In the genomic region with DNA sequence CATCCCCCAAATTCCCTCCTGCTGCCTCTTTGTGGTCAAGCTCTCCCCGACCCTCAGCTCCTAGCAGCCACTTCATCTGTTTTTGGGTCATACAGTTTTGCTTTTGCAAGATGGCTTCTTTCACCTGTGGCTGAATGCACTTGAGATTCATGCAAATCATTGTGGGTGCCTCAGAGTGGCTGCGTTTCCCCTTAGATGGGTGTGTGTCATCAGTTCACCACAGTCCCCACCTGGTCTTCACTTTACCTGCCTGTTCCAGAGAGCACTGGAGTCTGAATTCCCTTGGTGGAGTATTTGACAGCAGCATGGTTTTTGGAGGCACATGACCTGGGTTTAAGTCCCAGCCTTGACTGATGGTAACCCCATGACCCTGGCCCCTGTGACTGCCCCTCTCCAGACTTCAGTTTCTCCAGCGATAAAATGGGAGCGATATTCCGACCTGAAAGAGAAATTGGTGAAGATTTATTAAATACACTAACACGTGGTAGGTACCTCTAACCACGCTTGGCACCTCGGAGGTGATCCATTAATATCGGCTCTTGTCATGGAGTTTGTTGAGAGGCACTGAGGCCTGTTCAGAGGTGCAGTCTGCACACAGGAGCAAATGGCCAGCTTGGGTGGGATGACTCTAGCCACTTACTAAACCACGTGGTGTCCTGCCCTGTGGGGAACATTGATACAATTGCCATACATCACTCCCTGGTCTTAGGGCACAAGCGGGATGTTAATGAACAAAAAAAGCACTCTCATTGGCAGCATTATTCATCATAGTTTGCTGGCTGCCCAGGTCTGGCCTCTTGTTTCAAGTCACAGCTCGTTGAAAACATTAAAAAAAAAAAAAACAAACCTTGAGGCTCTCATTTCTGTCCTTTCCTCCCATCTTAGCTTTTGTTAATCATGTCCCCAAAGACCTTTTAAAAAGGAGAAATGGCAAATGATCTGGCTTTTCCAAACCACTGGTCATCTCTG, we compare ENCODE assay signal across 15 cellular contexts.
"Had no signal": no experiment of that assay in that cellular context is flagged by ENCODE, and none has a peak within 500 bp of the region (broad histone marks: within the 10 kb centered on the region; RNA-seq: fewer than 3 reads in every experiment).

No MANE protein-coding gene starts in this region.

- H3K27me3 ChIP-seq: sigmoid colon, upper lobe of right lung had no signal

- H3K27ac Mint-ChIP-seq: activated naive CD8-positive, alpha-beta T cell; natural killer cell treated with Interleukin-12 subunit alpha and Interleukin-12 subunit beta and Interleukin-15 and Interleukin-18, amount 100 ng/mL, for 72 hours had no signal

- H3K9me3 Mint-ChIP-seq: activated T-cell treated with anti-CD3 and anti-CD28 coated beads, Interleukin-2, amount 50 U/mL, for 4 hours; natural killer cell treated with Interleukin-12 subunit alpha and Interleukin-12 subunit beta and Interleukin-15 and Interleukin-18, amount 100 ng/mL, for 72 hours had no signal

- H3K36me3 Mint-ChIP-seq: activated naive CD8-positive, alpha-beta T cell; natural killer cell treated with Interleukin-12 subunit alpha and Interleukin-12 subunit beta and Interleukin-15 and Interleukin-18, amount 100 ng/mL, for 72 hours had no signal

- FAIRE-seq: endometrium, islet of Langerhans had no signal

- H3K4me1 ChIP-seq: esophagus muscularis mucosa, heart right ventricle, psoas muscle, sigmoid colon, upper lobe of right lung had no signal

- H3K4me3 Mint-ChIP-seq: activated naive CD8-positive, alpha-beta T cell; activated T-cell treated with anti-CD3 and anti-CD28 coated beads, Interleukin-2, amount 50 U/mL, for 4 hours; natural killer cell treated with Interleukin-12 subunit alpha and Interleukin-12 subunit beta and Interleukin-15 and Interleukin-18, amount 100 ng/mL, for 72 hours had no signal

- DNase-seq: activated gamma-delta T cell; activated T-cell treated with anti-CD3 and anti-CD28 coated beads, Interleukin-2, amount 50 U/mL, for 4 hours; dorsolateral prefrontal cortex; foreskin fibroblast; heart right ventricle; psoas muscle; sigmoid colon; stimulated activated CD4-positive, alpha-beta T cell treated with anti-CD3 and anti-CD28 coated beads, Interleukin-2, amount 100 ng/mL, for 24 hours; stimulated activated naive CD4-positive, alpha-beta T cell; upper lobe of right lung had no signal

- ATAC-seq: activated T-cell treated with anti-CD3 and anti-CD28 coated beads, Interleukin-2, amount 50 U/mL, for 4 hours; heart right ventricle; natural killer cell treated with Interleukin-12 subunit alpha and Interleukin-12 subunit beta and Interleukin-15 and Interleukin-18, amount 100 ng/mL, for 72 hours; psoas muscle; upper lobe of right lung had no signal

- H3K9me3 ChIP-seq: esophagus muscularis mucosa, heart right ventricle, psoas muscle, sigmoid colon, upper lobe of right lung had no signal

- H3K4me3 ChIP-seq: dorsolateral prefrontal cortex, esophagus muscularis mucosa, heart right ventricle, psoas muscle, sigmoid colon, upper lobe of right lung had no signal

- H3K27ac ChIP-seq: dorsolateral prefrontal cortex, esophagus muscularis mucosa, heart right ventricle, psoas muscle, sigmoid colon, upper lobe of right lung had no signal

- H3K36me3 ChIP-seq: esophagus muscularis mucosa, heart right ventricle, sigmoid colon, upper lobe of right lung had no signal
